8 cellular contexts compared by ENCODE assay signal in genomic region chr1:85201340-85202091, GRCh38. TPM values are rescaled to one million over a fixed set of nuclear protein-coding genes. Genes with fewer than 3 reads are reported as not detected.
DNase-seq lines count a peak whose midpoint lies in the region; ATAC-seq lines count a peak whose summit lies in the region.

No MANE protein-coding gene starts in this region.

- peak; percentile 34 for DNase-seq in GM04504 (ENCODE audit: low read depth)
- DNase-seq in H4 (ENCODE audit: low spot score): peak; percentile 27
- peak; percentile 40 for DNase-seq in LHCN-M2 (ENCODE audit: low read depth)
- DNase-seq in cerebellar cortex (ENCODE audit: low spot score): peak; percentile 34
- peak; percentile 80 for DNase-seq in kidney tubule cell (ENCODE audit: low spot score)
- peak; percentile 49 to 60 for DNase-seq in stimulated activated CD4-positive, alpha-beta T cell treated with anti-CD3 and anti-CD28 coated beads, Interleukin-1b, Interleukin-23, amount 100 ng/mL, for 4 hours (ENCODE audit: low read depth in 2 of 2)
- no peak for DNase-seq in NCI-H187 treated with DMSO at 0.1 percent for 48 hours (lab: John Stamatoyannopoulos, UW)

- ATAC-seq in activated CD4-positive, CD25-positive, alpha-beta regulatory T cell treated with anti-CD3 and anti-CD28 coated beads, Interleukin-2, amount 50 U/mL, for 24 hours: peak; percentile 62 to 70

RNA-seq across cellular contexts. Expression of gene SYDE2, which starts 0.7 kb away (rescaled TPM):
- 0.70 and 2.3 TPM in 2 replicates for total RNA-seq in H4 (2014; rRNA removed; shearing (Covaris generic))
- total RNA-seq in LHCN-M2 (2014; rRNA removed): 0.90 and 1.0 TPM in 2 replicates
- polyA plus RNA-seq in LHCN-M2 (2012): 0.51 TPM

RNA-seq across cellular contexts. Expression of gene C1orf52, which starts 57.9 kb away (rescaled TPM):
- 15.2 and 16.6 TPM in 2 replicates for total RNA-seq in H4 (2014; rRNA removed; shearing (Covaris generic))
- total RNA-seq in LHCN-M2 (2014; rRNA removed): 6.5 and 11.0 TPM in 2 replicates
- polyA plus RNA-seq in LHCN-M2 (2012): 11.3 TPM
